Comparison of ENCODE assay signal across 18 cellular contexts in genomic region chr6:89506716-89507597, GRCh38.
"Had no signal": no experiment of that assay in that cellular context is flagged by ENCODE, and none has a peak within 500 bp of the region (broad histone marks: within the 10 kb centered on the region; RNA-seq: fewer than 3 reads in every experiment).

No MANE protein-coding gene starts in this region.

- H3K27me3 Mint-ChIP-seq: activated naive CD8-positive, alpha-beta T cell treated with anti-CD3 and anti-CD28 coated beads, Interleukin-2, amount 50 U/mL, for 24 hours; brain had no signal

- H3K4me1 Mint-ChIP-seq: activated naive CD8-positive, alpha-beta T cell treated with anti-CD3 and anti-CD28 coated beads, Interleukin-2, amount 50 U/mL, for 24 hours had no signal

- H3K27ac Mint-ChIP-seq: activated CD8-positive, alpha-beta T cell treated with anti-CD3 and anti-CD28 coated beads, Interleukin-2, amount 10 ng/mL, durations not matched to agents 7 days and 5 days; activated naive CD4-positive, alpha-beta T cell treated with anti-CD3 and anti-CD28 coated beads for 36 hours; activated naive CD8-positive, alpha-beta T cell treated with anti-CD3 and anti-CD28 coated beads, Interleukin-2, amount 50 U/mL, for 24 hours; brain had no signal

- DNase-seq: activated CD4-positive, alpha-beta T cell treated with anti-CD3 and anti-CD28 coated beads for 48 hours; activated CD4-positive, CD25-positive, alpha-beta regulatory T cell; activated CD8-positive, alpha-beta T cell treated with anti-CD3 and anti-CD28 coated beads, Interleukin-2, amount 10 ng/mL, durations not matched to agents 7 days and 5 days; activated naive CD4-positive, alpha-beta T cell treated with anti-CD3 and anti-CD28 coated beads for 36 hours; activated naive CD8-positive, alpha-beta T cell treated with anti-CD3 and anti-CD28 coated beads, Interleukin-2, amount 50 U/mL, for 24 hours; activated T-cell treated with anti-CD3 and anti-CD28 coated beads, Interleukin-2, amount 50 U/mL, for 4 hours; anterior cingulate cortex; central memory CD4-positive, alpha-beta T cell; erythroblast; stimulated activated CD4-positive, alpha-beta T cell treated with anti-CD3 and anti-CD28 coated beads, Interleukin-12 subunit alpha, Interleukin-12 subunit beta, amount 100 ng/mL, for 4 hours; stimulated activated CD4-positive, alpha-beta T cell treated with anti-CD3 and anti-CD28 coated beads, Interleukin-1b, Interleukin-23, amount 100 ng/mL, for 48 hours; stimulated activated CD8-positive, alpha-beta memory T cell treated with anti-CD3 and anti-CD28 coated beads, Interleukin-4, amount 100 ng/mL, for 48 hours; stimulated activated naive CD4-positive, alpha-beta T cell had no signal

- FAIRE-seq: colon, frontal cortex, keratinocyte had no signal

- H3K4me3 Mint-ChIP-seq: activated CD8-positive, alpha-beta T cell treated with anti-CD3 and anti-CD28 coated beads, Interleukin-2, amount 10 ng/mL, durations not matched to agents 7 days and 5 days; activated naive CD4-positive, alpha-beta T cell treated with anti-CD3 and anti-CD28 coated beads for 36 hours; activated naive CD8-positive, alpha-beta T cell treated with anti-CD3 and anti-CD28 coated beads, Interleukin-2, amount 50 U/mL, for 24 hours; activated T-cell treated with anti-CD3 and anti-CD28 coated beads, Interleukin-2, amount 50 U/mL, for 4 hours; brain had no signal

- H3K36me3 Mint-ChIP-seq: brain had no signal

- ATAC-seq: activated CD8-positive, alpha-beta T cell treated with anti-CD3 and anti-CD28 coated beads, Interleukin-2, amount 10 ng/mL, durations not matched to agents 7 days and 5 days; activated naive CD8-positive, alpha-beta T cell treated with anti-CD3 and anti-CD28 coated beads, Interleukin-2, amount 50 U/mL, for 24 hours; activated T-cell treated with anti-CD3 and anti-CD28 coated beads, Interleukin-2, amount 50 U/mL, for 4 hours; left lobe of liver had no signal

- H3K9me3 Mint-ChIP-seq: activated naive CD4-positive, alpha-beta T cell treated with anti-CD3 and anti-CD28 coated beads for 36 hours; activated naive CD8-positive, alpha-beta T cell treated with anti-CD3 and anti-CD28 coated beads, Interleukin-2, amount 50 U/mL, for 24 hours; activated T-cell treated with anti-CD3 and anti-CD28 coated beads, Interleukin-2, amount 50 U/mL, for 4 hours; brain had no signal
